27 cellular contexts compared by ENCODE assay signal in genomic region chr4:8048856-8049686, GRCh38.
DNase-seq lines count a peak whose midpoint lies in the region; ATAC-seq, FAIRE-seq and TF ChIP-seq lines count a peak whose summit lies in the region.
"Had no signal": no experiment of that assay in that cellular context is flagged by ENCODE, and none has a peak within 500 bp of the region (broad histone marks: within the 10 kb centered on the region; RNA-seq: fewer than 3 reads in every experiment).

No MANE protein-coding gene starts in this region.

- H3K9me3 Mint-ChIP-seq in stimulated activated effector memory CD8-positive, alpha-beta T cell treated with anti-CD3 and anti-CD28 coated beads, Interleukin-12 subunit alpha, Interleukin-12 subunit beta, amount 100 ng/mL, for 72 hours = no peaks in the 10 kb centered on the region
- H3K9me3 Mint-ChIP-seq: naive thymus-derived CD4-positive, alpha-beta T cell had no signal

- peak overlapping the region; percentile 53 for H3K9ac ChIP-seq in HUES64 (ENCODE audit: low read depth, low read length)
- no peak overlapping the region for H3K9ac ChIP-seq in neuronal stem cell (ENCODE audit: low read depth, low read length, poor library complexity)
- H3K9ac ChIP-seq: SK-N-SH had no signal

- FAIRE-seq in GM12891 (lab: Jason Lieb, UNC) = no peak
- FAIRE-seq: H54, HepG2 had no signal

- no peak for ATAC-seq in stimulated activated effector memory CD8-positive, alpha-beta T cell treated with anti-CD3 and anti-CD28 coated beads, Interleukin-12 subunit alpha, Interleukin-12 subunit beta, amount 100 ng/mL, for 72 hours
- ATAC-seq: activated CD4-positive, CD25-positive, alpha-beta regulatory T cell treated with anti-CD3 and anti-CD28 coated beads, Interleukin-2, amount 50 U/mL, for 24 hours; HepG2; naive thymus-derived CD4-positive, alpha-beta T cell had no signal

- peak overlapping the region; percentile 72 for H3K18ac ChIP-seq in neuronal stem cell (ENCODE audit: low read length)

- H3K36me3 ChIP-seq in HUES64 (ENCODE audit: insufficient read depth, low read length) (no peaks in the 10 kb centered on the region), neuronal stem cell (replicated peaks in 1 of 2; ENCODE audit: control insufficient read depth in 2 of 2, insufficient read depth in 2 of 2, low read length in 2 of 2) (no peaks in the 10 kb centered on the region)
- H3K36me3 ChIP-seq: colonic mucosa, Peyer's patch, vagina had no signal

- peak overlapping the region; percentile 67 for H2BK120ac ChIP-seq in neuronal stem cell (ENCODE audit: low read depth, low read length)

- H3K36me3 Mint-ChIP-seq in stimulated activated effector memory CD8-positive, alpha-beta T cell treated with anti-CD3 and anti-CD28 coated beads, Interleukin-12 subunit alpha, Interleukin-12 subunit beta, amount 100 ng/mL, for 72 hours = no peaks in the 10 kb centered on the region

- no peak for TF ChIP-seq CTCF in epithelial cell of esophagus (IDR thresholded peaks at IDR 0.05; ENCODE audit: insufficient read depth, low read depth, low read length, missing control alignments)

- 77% methylated on average over 18 of the region's 18 CpGs for WGBS in HUES64
- WGBS in neuronal stem cell (ENCODE audit: extremely low coverage in 2 of 2, insufficient read length in 2 of 2, insufficient replicate concordance in 1 of 2), 2 donors = no CpG with 5 or more reads among the region's 18 CpGs

- no peak overlapping the region for H3K4me3 Mint-ChIP-seq in stimulated activated effector memory CD8-positive, alpha-beta T cell treated with anti-CD3 and anti-CD28 coated beads, Interleukin-12 subunit alpha, Interleukin-12 subunit beta, amount 100 ng/mL, for 72 hours
- H3K4me3 Mint-ChIP-seq: activated naive CD8-positive, alpha-beta T cell; B cell; naive thymus-derived CD4-positive, alpha-beta T cell had no signal

- DNase-seq in NCI-H1092 treated with DMSO at 0.1 percent for 48 hours (lab: John Stamatoyannopoulos, UW) (peak; percentile 10), NCI-H1092 (lab: John Stamatoyannopoulos, UW) (no peak), epithelial cell of esophagus (ENCODE audit: low read depth) (peak; percentile 18), neuronal stem cell (ENCODE audit: low spot score) (no peak), GM12891 (ENCODE audit: insufficient read length, low spot score) (no peak)
- DNase-seq in stimulated activated CD4-positive, alpha-beta T cell treated with anti-CD3 and anti-CD28 coated beads, Interleukin-4, amount 100 ng/mL, for 4 hours = no peak
- no peak for DNase-seq in stimulated activated effector memory CD8-positive, alpha-beta T cell treated with anti-CD3 and anti-CD28 coated beads, Interleukin-12 subunit alpha, Interleukin-12 subunit beta, amount 100 ng/mL, for 72 hours (ENCODE audit: low spot score in 2 of 2)
- DNase-seq: activated CD8-positive, alpha-beta memory T cell treated with anti-CD3 and anti-CD28 coated beads for 24 hours; activated T-cell treated with anti-CD3 and anti-CD28 coated beads, Interleukin-2, amount 50 U/mL, for 48 hours; colonic mucosa; GF-D8; mesenchymal stem cell; naive thymus-derived CD4-positive, alpha-beta T cell; NCI-H187 treated with DMSO at 0.1 percent for 48 hours; NCI-H82; Peyer's patch; posterior cingulate gyrus; SK-N-SH; stimulated activated CD4-positive, alpha-beta T cell treated with anti-CD3 and anti-CD28 coated beads, Interleukin-4, amount 100 ng/mL, for 24 hours had no signal

- no peak overlapping the region for H2AFZ ChIP-seq in neuronal stem cell (ENCODE audit: low read length)

- no peaks in the 10 kb centered on the region for H3K79me1 ChIP-seq in neuronal stem cell (ENCODE audit: low read depth, low read length)

- H3K23ac ChIP-seq in neuronal stem cell (ENCODE audit: low read depth, low read length, poor library complexity) = peak overlapping the region; percentile 34

- H2BK15ac ChIP-seq in neuronal stem cell (ENCODE audit: low read length) = peak overlapping the region; percentile 43

- no peak overlapping the region for H3K4me3 ChIP-seq in HUES64 (ENCODE audit: low read length)
- no peak overlapping the region for H3K4me3 ChIP-seq in epithelial cell of esophagus (ENCODE audit: low read length)
- no peak overlapping the region for H3K4me3 ChIP-seq in neuronal stem cell (ENCODE audit: low read length in 2 of 2)
- H3K4me3 ChIP-seq: colonic mucosa, Peyer's patch, skin epidermis, vagina had no signal

- H3K27me3 ChIP-seq in HUES64 (ENCODE audit: insufficient read depth, low read length) (no peaks in the 10 kb centered on the region), neuronal stem cell (ENCODE audit: control insufficient read depth in 3 of 3, insufficient read depth in 3 of 3, low read depth in 1 of 3, low read length in 3 of 3) (peaks cover 0 to 22% (median 0%) of the 10 kb centered on the region in 3 experiments)
- H3K27me3 ChIP-seq: colonic mucosa, Peyer's patch, vagina had no signal

- TF ChIP-seq POLR2A in GM12891 (IDR thresholded peaks at IDR 0.05; ENCODE audit: low read depth, low read length) = no peak

- no peak overlapping the region for H3K27ac Mint-ChIP-seq in stimulated activated effector memory CD8-positive, alpha-beta T cell treated with anti-CD3 and anti-CD28 coated beads, Interleukin-12 subunit alpha, Interleukin-12 subunit beta, amount 100 ng/mL, for 72 hours
- H3K27ac Mint-ChIP-seq: activated naive CD8-positive, alpha-beta T cell; B cell; naive thymus-derived CD4-positive, alpha-beta T cell had no signal

- H3K4me1 ChIP-seq in HUES64 (ENCODE audit: insufficient read depth, low read length) (peaks cover 36% of the 10 kb centered on the region), neuronal stem cell (ENCODE audit: control insufficient read depth in 2 of 2, insufficient read depth in 1 of 2, low read depth in 1 of 2, low read length in 2 of 2) (peaks cover 4 to 13% of the 10 kb centered on the region in 2 donors)
- H3K4me1 ChIP-seq: colonic mucosa, Peyer's patch had no signal

- H2BK5ac ChIP-seq in neuronal stem cell (ENCODE audit: low read length) = no peak overlapping the region

- H3K9me3 ChIP-seq in HUES64 (ENCODE audit: insufficient read depth, low read depth, low read length) = no peaks in the 10 kb centered on the region
- peaks cover 0 to 2% of the 10 kb centered on the region in 2 donors for H3K9me3 ChIP-seq in neuronal stem cell (replicated peaks in 1 of 2; ENCODE audit: control insufficient read depth in 2 of 2, insufficient read depth in 1 of 2, low read depth in 1 of 2, low read length in 2 of 2)
- H3K9me3 ChIP-seq: colonic mucosa, Peyer's patch, SK-N-SH, vagina had no signal

- peak overlapping the region; percentile 10 for H3K4ac ChIP-seq in neuronal stem cell (ENCODE audit: low read length)

- no peak overlapping the region for H2BK12ac ChIP-seq in neuronal stem cell (ENCODE audit: low read length)

- peak overlapping the region; percentile 84 for H3K14ac ChIP-seq in neuronal stem cell (ENCODE audit: low read length)

- no peak overlapping the region for H4K91ac ChIP-seq in neuronal stem cell (ENCODE audit: low read depth, low read length, poor library complexity)

- H4K8ac ChIP-seq in neuronal stem cell (ENCODE audit: low read depth, low read length) = no peak overlapping the region

- H3K27ac ChIP-seq in HUES64 (ENCODE audit: low read depth, low read length) = peak overlapping the region; percentile 85
- no peak overlapping the region for H3K27ac ChIP-seq in neuronal stem cell (replicated peaks; ENCODE audit: low read length)
- H3K27ac ChIP-seq: colonic mucosa, Peyer's patch, skin epidermis, vagina had no signal

- peak overlapping the region; percentile 60 for H2AK5ac ChIP-seq in neuronal stem cell (ENCODE audit: low read depth, low read length)

- H3K4me1 Mint-ChIP-seq in stimulated activated effector memory CD8-positive, alpha-beta T cell treated with anti-CD3 and anti-CD28 coated beads, Interleukin-12 subunit alpha, Interleukin-12 subunit beta, amount 100 ng/mL, for 72 hours = peaks cover 17% of the 10 kb centered on the region
- H3K4me1 Mint-ChIP-seq: B cell had no signal

- no peak overlapping the region for H3K4me2 ChIP-seq in neuronal stem cell (ENCODE audit: insufficient read depth, low read length, poor library complexity, severe bottlenecking)
- H3K4me2 ChIP-seq: SK-N-SH had no signal

TF ChIP-seq in GM12891, 5 proteins besides CTCF, POLR2A, EP300 and RAD21:
- TF ChIP-seq SPI1 (IDR thresholded peaks at IDR 0.05; ENCODE audit: low read depth, low read length) (no peak), POLR2AphosphoS5 (IDR thresholded peaks at IDR 0.05; ENCODE audit: low read depth, low read length) (no peak), TAF1 (IDR thresholded peaks at IDR 0.05; ENCODE audit: low read depth, low read length) (no peak), POU2F2 (IDR thresholded peaks at IDR 0.05; ENCODE audit: low read depth, low read length) (no peak), PAX5 (IDR thresholded peaks at IDR 0.05; ENCODE audit: insufficient read depth, low read length, severe bottlenecking) (no peak)

Comparison
In these comparisons a context has a peak if more than half of its experiments do, and no peak if none do; other contexts are left out.
1. DNase-seq: peak in NCI-H1092 treated with DMSO at 0.1 percent for 48 hours (single experiment) and epithelial cell of esophagus (single experiment); none in NCI-H1092 (single experiment), neuronal stem cell (single experiment), GM12891 (single experiment), stimulated activated CD4-positive, alpha-beta T cell treated with anti-CD3 and anti-CD28 coated beads, Interleukin-4, amount 100 ng/mL, for 4 hours (0 of 2) and stimulated activated effector memory CD8-positive, alpha-beta T cell treated with anti-CD3 and anti-CD28 coated beads, Interleukin-12 subunit alpha, Interleukin-12 subunit beta, amount 100 ng/mL, for 72 hours (0 of 2).